In genomic region chr2:213149332-213149875, GRCh38 we compare ENCODE assay signal across 8 cellular contexts. TPM values are rescaled to one million over a fixed set of nuclear protein-coding genes. Genes with fewer than 3 reads are reported as not detected.
DNase-seq lines count a peak whose midpoint lies in the region; ATAC-seq and TF ChIP-seq lines count a peak whose summit lies in the region.

No MANE protein-coding gene starts in this region.

- TF ChIP-seq CTCF in CD14-positive monocyte (IDR thresholded peaks at IDR 0.05) (no peak), LNCaP clone FGC (IDR thresholded peaks at IDR 0.05; ENCODE audit: control insufficient read depth, extremely low read depth, insufficient read depth) (no peak), nephron (IDR thresholded peaks at IDR 0.05; ENCODE audit: unreplicated experiment in 3 of 3) (no peak)

- no peak for ATAC-seq in GM19351 (IDR thresholded peaks at IDR 0.05; ENCODE audit: unreplicated experiment)
- ATAC-seq in GM18870 (IDR thresholded peaks at IDR 0.05; ENCODE audit: unreplicated experiment): no peak

- H3K27ac Mint-ChIP-seq in CD14-positive monocyte (no peak overlapping the region), nephron (peak overlapping the region; percentile 80 to 94 (median 90))
- peak overlapping the region; percentile 33 for H3K27ac Mint-ChIP-seq in dendritic cell treated with granulocyte-macrophage colony-stimulating factor and Interleukin-4, amounts not matched to agents 40 ng/mL and 50 ng/mL, for 4 days

- peaks cover 0 to 2% of the 10 kb centered on the region in 2 donors for H3K36me3 Mint-ChIP-seq in CD14-positive monocyte
- H3K36me3 Mint-ChIP-seq in dendritic cell treated with granulocyte-macrophage colony-stimulating factor and Interleukin-4, amounts not matched to agents 40 ng/mL and 50 ng/mL, for 4 days (ENCODE audit: low read depth): peaks cover 12% of the 10 kb centered on the region
- H3K36me3 Mint-ChIP-seq in nephron (ENCODE audit: low read depth): no peaks in the 10 kb centered on the region

- intact Hi-C loops in CD14-positive monocyte (cut with micrococcal nuclease): no loop called here
- intact Hi-C loops in dendritic cell treated with granulocyte-macrophage colony-stimulating factor and Interleukin-4, amounts not matched to agents 40 ng/mL and 50 ng/mL, for 4 days (cut with micrococcal nuclease): no loop called here

- peaks cover 19 to 26% (median 23%) of the 10 kb centered on the region in 3 donors for H3K27me3 Mint-ChIP-seq in CD14-positive monocyte (ENCODE audit: low read depth in 3 of 3)
- peaks cover 23% of the 10 kb centered on the region for H3K27me3 Mint-ChIP-seq in dendritic cell treated with granulocyte-macrophage colony-stimulating factor and Interleukin-4, amounts not matched to agents 40 ng/mL and 50 ng/mL, for 4 days
- H3K27me3 Mint-ChIP-seq in nephron (ENCODE audit: low read depth): peaks cover 8% of the 10 kb centered on the region

- peak overlapping the region; percentile 63 for H3K4me3 ChIP-seq in LNCaP clone FGC (ENCODE audit: low read depth, low read length)

- H3K4me1 Mint-ChIP-seq in CD14-positive monocyte (peaks cover 35% of the 10 kb centered on the region), nephron (peaks cover 41% of the 10 kb centered on the region)
- peaks cover 37% of the 10 kb centered on the region for H3K4me1 Mint-ChIP-seq in dendritic cell treated with granulocyte-macrophage colony-stimulating factor and Interleukin-4, amounts not matched to agents 40 ng/mL and 50 ng/mL, for 4 days (ENCODE audit: low read depth)

- H3K9me3 Mint-ChIP-seq in CD14-positive monocyte (peaks cover 0 to 1% (median 0%) of the 10 kb centered on the region in 7 donors), nephron (no peaks in the 10 kb centered on the region)
- no peaks in the 10 kb centered on the region for H3K9me3 Mint-ChIP-seq in dendritic cell treated with granulocyte-macrophage colony-stimulating factor and Interleukin-4, amounts not matched to agents 40 ng/mL and 50 ng/mL, for 4 days

- H3K4me3 Mint-ChIP-seq in CD14-positive monocyte (peak overlapping the region; percentile 84 to 95), nephron (peak overlapping the region; percentile 88 to 97 (median 94))
- peak overlapping the region; percentile 74 for H3K4me3 Mint-ChIP-seq in dendritic cell treated with granulocyte-macrophage colony-stimulating factor and Interleukin-4, amounts not matched to agents 40 ng/mL and 50 ng/mL, for 4 days

- no peak for DNase-seq in CD14-positive monocyte (ENCODE audit: low spot score)
- no peak for DNase-seq in LNCaP clone FGC (ENCODE audit: low read depth)
- DNase-seq in CD1c-positive myeloid dendritic cell (ENCODE audit: extremely low spot score): no peak
- DNase-seq in ecto neural progenitor cell (ENCODE audit: low spot score): no peak

RNA-seq across cellular contexts. Expression of gene IKZF2, which starts 2.0 kb away (rescaled TPM):
- polyA plus RNA-seq in CD14-positive monocyte: under 1 TPM; 0.10 to 0.12 TPM

Comparison
In these comparisons a context has a peak if more than half of its experiments do, and no peak if none do; other contexts are left out.
1. H3K27ac Mint-ChIP-seq: peak in dendritic cell treated with granulocyte-macrophage colony-stimulating factor and Interleukin-4, amounts not matched to agents 40 ng/mL and 50 ng/mL, for 4 days (single experiment) and nephron (3 of 3); none in CD14-positive monocyte (0 of 7).
2. Peak in every context shown above with its lines, with median percentiles within 50 percentile points of each other: H3K4me3 Mint-ChIP-seq.